8 cellular contexts compared by ENCODE assay signal in the genomic region with DNA sequence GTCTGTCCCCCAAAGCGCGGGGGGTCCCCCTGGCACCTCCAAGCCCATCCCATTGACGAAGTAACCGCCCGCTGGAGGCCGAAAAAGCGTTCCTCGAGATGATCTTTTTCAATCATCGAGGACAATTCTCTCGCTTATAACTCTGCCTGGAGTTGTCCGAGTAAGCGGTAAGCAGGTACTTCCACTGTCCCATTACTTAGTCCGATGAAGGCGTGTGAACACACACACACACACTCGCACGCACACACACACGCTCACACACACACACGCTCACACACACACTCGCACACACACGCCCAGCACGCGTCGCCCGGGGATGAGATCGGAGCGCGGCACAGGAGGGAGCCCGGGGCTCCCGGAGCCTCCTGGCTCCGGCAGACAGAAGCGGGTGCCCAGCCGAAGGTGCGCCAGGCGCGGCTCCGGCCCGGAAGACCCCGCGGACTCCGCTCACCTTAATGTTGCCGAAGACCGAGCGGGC. TPM values are rescaled to one million over a fixed set of nuclear protein-coding genes. Genes with fewer than 3 reads are reported as not detected.
A peak's percentile ranks its signal among the peaks of the same experiment; 100 is the strongest.
DNase-seq lines count a peak whose midpoint lies in the region; ATAC-seq and TF ChIP-seq lines count a peak whose summit lies in the region.

No MANE protein-coding gene starts in this region.

- no peak for DNase-seq in activated T-cell treated with anti-CD3 and anti-CD28 coated beads, Interleukin-2, amount 50 U/mL, for 24 hours
- DNase-seq in activated T-cell treated with anti-CD3 and anti-CD28 coated beads, Interleukin-2, amount 50 U/mL, for 1 hour = no peak
- DNase-seq in astrocyte of the spinal cord (ENCODE audit: low read depth, low spot score) (peak; percentile 38), left kidney (ENCODE audit: low read depth, low spot score) (peak; percentile 82), testis (no peak), T1000 (lab: John Stamatoyannopoulos, UW) (no peak)
- DNase-seq in stimulated activated CD4-positive, alpha-beta T cell treated with anti-CD3 and anti-CD28 coated beads, Interleukin-4, amount 100 ng/mL, for 1 hour = no peak

- in situ Hi-C loops in astrocyte of the spinal cord (cut with HindIII; ENCODE audit: low sequenced_read_pairs) = no loop called here

- no peaks in the 10 kb centered on the region for H3K36me3 Mint-ChIP-seq in activated T-cell treated with anti-CD3 and anti-CD28 coated beads, Interleukin-2, amount 50 U/mL, for 24 hours (ENCODE audit: low read depth)

- H3K4me1 ChIP-seq in testis = peaks cover 3% of the 10 kb centered on the region

- TF ChIP-seq CTCF in astrocyte of the spinal cord (IDR thresholded peaks at IDR 0.05; ENCODE audit: low read depth, low read length) (no peak), testis (IDR thresholded peaks at IDR 0.05) (no peak)

- peak overlapping the region; percentile 60 for H3K4me3 Mint-ChIP-seq in activated T-cell treated with anti-CD3 and anti-CD28 coated beads, Interleukin-2, amount 50 U/mL, for 24 hours

- intact Hi-C loops in testis (cut with DNase I; ENCODE audit: low total_unique reads) = no loop called here

- no peak overlapping the region for H3K27ac ChIP-seq in testis

- ATAC-seq in GM19452 (IDR thresholded peaks at IDR 0.05; ENCODE audit: unreplicated experiment) = no peak

- no peaks in the 10 kb centered on the region for H3K9me3 Mint-ChIP-seq in activated T-cell treated with anti-CD3 and anti-CD28 coated beads, Interleukin-2, amount 50 U/mL, for 24 hours

- H3K4me3 ChIP-seq in astrocyte of the spinal cord (ENCODE audit: low read depth, low read length) = peak overlapping the region; percentile 54
- peak overlapping the region; percentile 53 to 61 for H3K4me3 ChIP-seq in testis

- WGBS in testis, 2 donors = 4% methylated on average over 40 of the region's 43 CpGs; no CpG with 5 or more reads in 1 of the 2 donors

- no peak overlapping the region for H3K27ac Mint-ChIP-seq in activated T-cell treated with anti-CD3 and anti-CD28 coated beads, Interleukin-2, amount 50 U/mL, for 24 hours

- H3K4me1 Mint-ChIP-seq in activated T-cell treated with anti-CD3 and anti-CD28 coated beads, Interleukin-2, amount 50 U/mL, for 24 hours (ENCODE audit: low read depth) = peaks cover 5% of the 10 kb centered on the region

- peaks cover 67% of the 10 kb centered on the region for H3K27me3 Mint-ChIP-seq in activated T-cell treated with anti-CD3 and anti-CD28 coated beads, Interleukin-2, amount 50 U/mL, for 24 hours

- no peak for TF ChIP-seq POLR2A in testis (IDR thresholded peaks at IDR 0.05)

- H3K9me3 ChIP-seq in testis = no peaks in the 10 kb centered on the region

- H3K36me3 ChIP-seq in testis (ENCODE audit: low read depth, missing control alignments) = no peaks in the 10 kb centered on the region

- H3K27me3 ChIP-seq in testis = no peaks in the 10 kb centered on the region

RNA-seq across cellular contexts. Expression of gene SLCO2A1, which starts 0.4 kb away (rescaled TPM):
- 1 to 10 TPM; 2.2 to 2.5 TPM for total RNA-seq in testis
- polyA plus RNA-seq in testis (ENCODE audit: insufficient read depth, low read depth, low replicate concordance) = 5.3 TPM

Comparison
In these comparisons a context has a peak if more than half of its experiments do, and no peak if none do; other contexts are left out.
1. DNase-seq: peak in astrocyte of the spinal cord (single experiment) and left kidney (single experiment); none in activated T-cell treated with anti-CD3 and anti-CD28 coated beads, Interleukin-2, amount 50 U/mL, for 24 hours (single experiment), activated T-cell treated with anti-CD3 and anti-CD28 coated beads, Interleukin-2, amount 50 U/mL, for 1 hour (single experiment), testis (single experiment), T1000 (single experiment) and stimulated activated CD4-positive, alpha-beta T cell treated with anti-CD3 and anti-CD28 coated beads, Interleukin-4, amount 100 ng/mL, for 1 hour (single experiment).